35 cellular contexts compared by ENCODE assay signal in the genomic region with DNA sequence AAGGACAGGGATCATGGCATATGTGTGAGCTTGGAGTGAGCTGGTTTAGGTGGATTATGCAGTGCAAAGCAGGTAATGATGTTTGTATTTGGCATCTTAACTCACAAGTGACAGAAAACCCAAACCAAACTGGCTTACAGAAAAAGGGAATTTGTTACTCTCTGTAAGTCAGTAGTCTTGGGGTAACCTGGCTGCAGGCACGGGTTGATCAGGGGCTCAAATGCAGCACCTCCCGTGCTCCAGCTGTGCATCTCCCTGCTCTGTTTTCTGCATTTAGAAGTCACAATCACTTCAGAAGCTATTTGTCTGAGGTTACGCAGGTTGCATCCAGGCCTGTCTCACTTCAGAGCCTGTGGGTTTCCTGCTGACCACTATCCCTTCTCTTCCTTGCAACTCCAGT.
"Had no signal": no experiment of that assay in that cellular context is flagged by ENCODE, and none has a peak within 500 bp of the region (broad histone marks: within the 10 kb centered on the region; RNA-seq: fewer than 3 reads in every experiment).

No MANE protein-coding gene starts in this region.

- H3K27ac Mint-ChIP-seq: activated CD4-positive, alpha-beta memory T cell treated with anti-CD3 and anti-CD28 coated beads, Interleukin-2, amount 10 ng/mL, durations not matched to agents 7 days and 5 days; activated CD8-positive, alpha-beta memory T cell treated with anti-CD3 and anti-CD28 coated beads, Interleukin-2, amount 10 ng/mL, durations not matched to agents 7 days and 5 days; activated naive CD8-positive, alpha-beta T cell treated with anti-CD3 and anti-CD28 coated beads for 36 hours had no signal

- DNase-seq: activated CD4-positive, alpha-beta memory T cell treated with anti-CD3 and anti-CD28 coated beads, Interleukin-2, amount 10 ng/mL, durations not matched to agents 7 days and 5 days; activated CD4-positive, alpha-beta T cell treated with anti-CD3 and anti-CD28 coated beads for 1 hour; activated CD4-positive, CD25-positive, alpha-beta regulatory T cell; activated CD8-positive, alpha-beta memory T cell treated with anti-CD3 and anti-CD28 coated beads for 24 hours; activated CD8-positive, alpha-beta memory T cell treated with anti-CD3 and anti-CD28 coated beads, Interleukin-2, amount 10 ng/mL, durations not matched to agents 7 days and 5 days; activated CD8-positive, alpha-beta memory T cell treated with anti-CD3 and anti-CD28 coated beads, Interleukin-2, amount 50 U/mL, for 48 hours; activated effector memory CD4-positive, alpha-beta T cell treated with anti-CD3 and anti-CD28 coated beads, Interleukin-2, amount 50 U/mL, for 16 hours; activated naive CD4-positive, alpha-beta T cell; activated naive CD4-positive, alpha-beta T cell treated with anti-CD3 and anti-CD28 coated beads, Interleukin-2, amount 50 U/mL, for 16 hours; activated naive CD8-positive, alpha-beta T cell treated with anti-CD3 and anti-CD28 coated beads for 36 hours; amniotic stem cell; aorta; central memory CD4-positive, alpha-beta T cell; Karpas-422; KBM-7; NCI-H1105; NCI-H1436; NCI-H1694 treated with DMSO at 0.1 percent for 48 hours; NCI-H2029; NCI-H2171; NCI-H510A treated with DMSO at 0.1 percent for 48 hours; NCI-H526 treated with DMSO at 0.1 percent for 48 hours; NK-92 treated with Interleukin-12 subunit alpha and Interleukin-12 subunit beta, amount 100 ng/mL, for 24 hours; PC-3; RPMI8226; SHP77 treated with DMSO at 0.1 percent for 48 hours; SW 1271; T-helper 1 cell; T-helper 2 cell; T-helper 9 cell; WERI-Rb-1 had no signal

- H3K9me3 ChIP-seq: Peyer's patch, SJSA1 had no signal

- H3K4me3 ChIP-seq: Peyer's patch, SJSA1 had no signal

- H3K4me3 Mint-ChIP-seq: activated CD4-positive, alpha-beta memory T cell treated with anti-CD3 and anti-CD28 coated beads, Interleukin-2, amount 10 ng/mL, durations not matched to agents 7 days and 5 days; activated CD8-positive, alpha-beta memory T cell treated with anti-CD3 and anti-CD28 coated beads, Interleukin-2, amount 10 ng/mL, durations not matched to agents 7 days and 5 days; activated naive CD8-positive, alpha-beta T cell treated with anti-CD3 and anti-CD28 coated beads for 36 hours had no signal

- H3K4me1 ChIP-seq: Peyer's patch, SJSA1 had no signal

- ATAC-seq: activated CD8-positive, alpha-beta memory T cell treated with anti-CD3 and anti-CD28 coated beads, Interleukin-2, amount 10 ng/mL, durations not matched to agents 7 days and 5 days; PC-3; SK-N-SH treated with all-trans-retinoic acid at 6 μM for 48 hours had no signal

- H3K27ac ChIP-seq: brain microvascular endothelial cell, Peyer's patch, SJSA1, WERI-Rb-1 had no signal

- H3K36me3 ChIP-seq: brain microvascular endothelial cell, Peyer's patch, SJSA1, WERI-Rb-1 had no signal

- H3K4me1 Mint-ChIP-seq: activated CD8-positive, alpha-beta memory T cell treated with anti-CD3 and anti-CD28 coated beads, Interleukin-2, amount 10 ng/mL, durations not matched to agents 7 days and 5 days had no signal

- H3K27me3 ChIP-seq: brain microvascular endothelial cell, Peyer's patch, SJSA1 had no signal

- H3K9me3 Mint-ChIP-seq: activated CD4-positive, alpha-beta memory T cell treated with anti-CD3 and anti-CD28 coated beads, Interleukin-2, amount 10 ng/mL, durations not matched to agents 7 days and 5 days had no signal

- H3K27me3 Mint-ChIP-seq: activated CD4-positive, alpha-beta memory T cell treated with anti-CD3 and anti-CD28 coated beads, Interleukin-2, amount 10 ng/mL, durations not matched to agents 7 days and 5 days; activated CD8-positive, alpha-beta memory T cell treated with anti-CD3 and anti-CD28 coated beads, Interleukin-2, amount 10 ng/mL, durations not matched to agents 7 days and 5 days; activated naive CD8-positive, alpha-beta T cell treated with anti-CD3 and anti-CD28 coated beads for 36 hours had no signal
